In the genomic region with DNA sequence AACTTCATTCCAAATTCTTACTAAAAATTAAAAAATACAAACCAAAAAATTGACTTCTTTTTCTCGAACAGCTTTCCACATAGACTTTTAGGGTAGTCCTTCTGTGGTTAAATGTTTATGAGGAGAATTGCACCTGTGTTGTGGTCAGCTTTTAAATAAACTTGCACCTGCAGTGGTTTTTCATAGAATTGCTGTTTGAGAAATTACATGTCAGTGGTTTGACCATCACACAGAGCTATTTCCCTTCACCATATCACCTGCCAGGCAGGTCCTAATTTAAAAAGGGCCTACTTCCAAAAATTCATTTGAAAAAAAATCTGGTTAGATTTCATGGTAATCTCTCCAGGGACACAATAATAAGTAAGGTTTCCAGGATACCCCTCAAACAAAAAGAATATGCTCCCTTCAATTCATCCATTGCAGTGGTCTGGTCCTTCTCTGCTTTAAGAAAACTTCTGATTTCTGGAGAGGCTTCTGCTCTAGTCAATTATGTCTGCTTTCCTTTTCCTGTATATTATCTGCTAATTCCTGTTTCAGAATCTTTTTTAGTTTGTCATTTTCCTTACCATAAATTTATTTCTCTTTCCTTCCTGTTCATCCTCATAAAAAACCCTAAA, we compare ENCODE assay signal across 1 cellular context.
TF ChIP-seq lines count a peak whose summit lies in the region.

No MANE protein-coding gene starts in this region.

TF ChIP-seq in GM12878, 131 proteins besides CTCF, POLR2A, EP300 and RAD21 (continues in another document):
- TF ChIP-seq TCF12 (IDR thresholded peaks at IDR 0.05; ENCODE audit: low read depth, low read length) (peak; percentile 97), STAT1 (conservative IDR thresholded peaks at IDR 0.05) (no peak), CBX3 (IDR thresholded peaks at IDR 0.05; ENCODE audit: borderline replicate concordance, low read depth) (no peak), MTA3 (IDR thresholded peaks at IDR 0.05; ENCODE audit: borderline replicate concordance, low read length) (peak; percentile 75; the same call in 1 of the 2 replicates), DPF2 (IDR thresholded peaks at IDR 0.05) (peak; percentile 81), TCF7 (IDR thresholded peaks at IDR 0.05; ENCODE audit: borderline replicate concordance) (peak; percentile 54; the same call in 1 of the 2 replicates), IKZF2 (IDR thresholded peaks at IDR 0.05) (peak; percentile 85 to 87), SREBF1 (IDR thresholded peaks at IDR 0.05; ENCODE audit: low read length) (no peak), BHLHE40 (IDR thresholded peaks at IDR 0.05; ENCODE audit: borderline replicate concordance in 1 of 2, low read depth in 2 of 2, low read length in 1 of 2) (peak; percentile 83 to 87), RUNX3 (IDR thresholded peaks at IDR 0.05; ENCODE audit: low read length) (peak; percentile 100), TCF3 (IDR thresholded peaks at IDR 0.05; ENCODE audit: borderline replicate concordance, insufficient read depth, low read depth, low read length) (peak; percentile 93), STAT3 (IDR thresholded peaks at IDR 0.05; ENCODE audit: low read depth, low read length) (0 out of 2 replicates have a peak, but pooled peaks have one; percentile 35), EED (IDR thresholded peaks at IDR 0.05; ENCODE audit: low read depth) (peak; percentile 46), NR2F1 (conservative IDR thresholded peaks at IDR 0.05) (peak; percentile 55; the same call in 1 of the 2 replicates), MTA2 (IDR thresholded peaks at IDR 0.05; ENCODE audit: low read depth) (peak; percentile 88), TBL1XR1 (IDR thresholded peaks at IDR 0.05; ENCODE audit: low read depth, low read length) (peak; percentile 88), ESRRA (IDR thresholded peaks at IDR 0.05; ENCODE audit: low read length) (no peak), HCFC1 (IDR thresholded peaks at IDR 0.05; ENCODE audit: low read length) (no peak), BCL11A (IDR thresholded peaks at IDR 0.05; ENCODE audit: low read depth, low read length) (peak; percentile 88), JUNB (IDR thresholded peaks at IDR 0.05) (peak; percentile 54), CBX5 (IDR thresholded peaks at IDR 0.05; ENCODE audit: low read depth) (0 out of 2 replicates have a peak, but pooled peaks have one; percentile 45), BACH1 (IDR thresholded peaks at IDR 0.05; ENCODE audit: borderline replicate concordance) (no peak), POLR2AphosphoS2 (IDR thresholded peaks at IDR 0.05; ENCODE audit: low read depth, low read length) (no peak), CEBPB (IDR thresholded peaks at IDR 0.05; ENCODE audit: borderline replicate concordance in 1 of 2, low read depth in 2 of 2, low read length in 2 of 2) (0 out of 4 replicates have a peak, but pooled peaks of 1 of the 2 experiments have one; percentile 67), BRCA1 (IDR thresholded peaks at IDR 0.05; ENCODE audit: low read depth, low read length) (no peak), FOXM1 (IDR thresholded peaks at IDR 0.05; ENCODE audit: low read depth, low read length) (peak; percentile 98), KLF5 (IDR thresholded peaks at IDR 0.05; ENCODE audit: partially characterized antibody) (no peak), ZNF207 (IDR thresholded peaks at IDR 0.05; ENCODE audit: borderline replicate concordance) (no peak), PAX5 (IDR thresholded peaks at IDR 0.05; ENCODE audit: borderline replicate concordance, low read depth, low read length) (peak; percentile 55; the same call in 1 of the 2 replicates), MEF2B (IDR thresholded peaks at IDR 0.05; ENCODE audit: partially characterized antibody, poor library complexity, severe bottlenecking) (peak; percentile 81), ATF7 (IDR thresholded peaks at IDR 0.05; ENCODE audit: low read depth) (peak; percentile 60), ZBED1 (IDR thresholded peaks at IDR 0.05; ENCODE audit: borderline replicate concordance) (peak; percentile 68; the same call in 1 of the 2 replicates), CREB1 (IDR thresholded peaks at IDR 0.05; ENCODE audit: low read depth) (peak; percentile 47; the same call in 1 of the 2 replicates), PML (IDR thresholded peaks at IDR 0.05; ENCODE audit: low read length) (peak; percentile 59; the same call in 1 of the 2 replicates), BMI1 (IDR thresholded peaks at IDR 0.05; ENCODE audit: borderline replicate concordance) (peak; percentile 45; the same call in 1 of the 2 replicates), ETV6 (conservative IDR thresholded peaks at IDR 0.05 in 1 of 2, IDR thresholded peaks at IDR 0.05 in 1 of 2; ENCODE audit: borderline replicate concordance in 1 of 2, low read depth in 1 of 2) (peak in 1 of 2 experiments; percentile 86; a peak in 2 of 4 replicates), CREM (IDR thresholded peaks at IDR 0.05; ENCODE audit: low read depth) (peak; percentile 83), FOS (IDR thresholded peaks at IDR 0.05; ENCODE audit: borderline replicate concordance, extremely low read depth, insufficient read length) (no peak), CBFB (IDR thresholded peaks at IDR 0.05; ENCODE audit: low read depth) (peak; percentile 97), GABPA (IDR thresholded peaks at IDR 0.05; ENCODE audit: low read depth) (peak; percentile 57; the same call in 1 of the 2 replicates)
- TF ChIP-seq, protein P1, sequence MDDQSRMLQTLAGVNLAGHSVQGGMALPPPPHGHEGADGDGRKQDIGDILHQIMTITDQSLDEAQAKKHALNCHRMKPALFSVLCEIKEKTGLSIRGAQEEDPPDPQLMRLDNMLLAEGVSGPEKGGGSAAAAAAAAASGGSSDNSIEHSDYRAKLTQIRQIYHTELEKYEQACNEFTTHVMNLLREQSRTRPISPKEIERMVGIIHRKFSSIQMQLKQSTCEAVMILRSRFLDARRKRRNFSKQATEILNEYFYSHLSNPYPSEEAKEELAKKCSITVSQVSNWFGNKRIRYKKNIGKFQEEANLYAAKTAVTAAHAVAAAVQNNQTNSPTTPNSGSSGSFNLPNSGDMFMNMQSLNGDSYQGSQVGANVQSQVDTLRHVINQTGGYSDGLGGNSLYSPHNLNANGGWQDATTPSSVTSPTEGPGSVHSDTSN (IDR thresholded peaks at IDR 0.05; ENCODE audit: insufficient replicate concordance, low read depth, low read length) = peak; percentile 65
- TF ChIP-seq, protein P2, sequence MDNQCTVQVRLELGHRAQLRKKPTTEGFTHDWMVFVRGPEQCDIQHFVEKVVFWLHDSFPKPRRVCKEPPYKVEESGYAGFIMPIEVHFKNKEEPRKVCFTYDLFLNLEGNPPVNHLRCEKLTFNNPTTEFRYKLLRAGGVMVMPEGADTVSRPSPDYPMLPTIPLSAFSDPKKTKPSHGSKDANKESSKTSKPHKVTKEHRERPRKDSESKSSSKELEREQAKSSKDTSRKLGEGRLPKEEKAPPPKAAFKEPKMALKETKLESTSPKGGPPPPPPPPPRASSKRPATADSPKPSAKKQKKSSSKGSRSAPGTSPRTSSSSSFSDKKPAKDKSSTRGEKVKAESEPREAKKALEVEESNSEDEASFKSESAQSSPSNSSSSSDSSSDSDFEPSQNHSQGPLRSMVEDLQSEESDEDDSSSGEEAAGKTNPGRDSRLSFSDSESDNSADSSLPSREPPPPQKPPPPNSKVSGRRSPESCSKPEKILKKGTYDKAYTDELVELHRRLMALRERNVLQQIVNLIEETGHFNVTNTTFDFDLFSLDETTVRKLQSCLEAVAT (IDR thresholded peaks at IDR 0.05) = peak; percentile 85
- TF ChIP-seq, protein P3, sequence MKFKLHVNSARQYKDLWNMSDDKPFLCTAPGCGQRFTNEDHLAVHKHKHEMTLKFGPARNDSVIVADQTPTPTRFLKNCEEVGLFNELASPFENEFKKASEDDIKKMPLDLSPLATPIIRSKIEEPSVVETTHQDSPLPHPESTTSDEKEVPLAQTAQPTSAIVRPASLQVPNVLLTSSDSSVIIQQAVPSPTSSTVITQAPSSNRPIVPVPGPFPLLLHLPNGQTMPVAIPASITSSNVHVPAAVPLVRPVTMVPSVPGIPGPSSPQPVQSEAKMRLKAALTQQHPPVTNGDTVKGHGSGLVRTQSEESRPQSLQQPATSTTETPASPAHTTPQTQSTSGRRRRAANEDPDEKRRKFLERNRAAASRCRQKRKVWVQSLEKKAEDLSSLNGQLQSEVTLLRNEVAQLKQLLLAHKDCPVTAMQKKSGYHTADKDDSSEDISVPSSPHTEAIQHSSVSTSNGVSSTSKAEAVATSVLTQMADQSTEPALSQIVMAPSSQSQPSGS (IDR thresholded peaks at IDR 0.05; ENCODE audit: low read length) = peak; percentile 89
- TF ChIP-seq, protein P4, sequence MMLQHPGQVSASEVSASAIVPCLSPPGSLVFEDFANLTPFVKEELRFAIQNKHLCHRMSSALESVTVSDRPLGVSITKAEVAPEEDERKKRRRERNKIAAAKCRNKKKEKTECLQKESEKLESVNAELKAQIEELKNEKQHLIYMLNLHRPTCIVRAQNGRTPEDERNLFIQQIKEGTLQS (IDR thresholded peaks at IDR 0.05; ENCODE audit: borderline replicate concordance, extremely low read depth, low read depth, low read length) = no peak
- TF ChIP-seq, protein P5, sequence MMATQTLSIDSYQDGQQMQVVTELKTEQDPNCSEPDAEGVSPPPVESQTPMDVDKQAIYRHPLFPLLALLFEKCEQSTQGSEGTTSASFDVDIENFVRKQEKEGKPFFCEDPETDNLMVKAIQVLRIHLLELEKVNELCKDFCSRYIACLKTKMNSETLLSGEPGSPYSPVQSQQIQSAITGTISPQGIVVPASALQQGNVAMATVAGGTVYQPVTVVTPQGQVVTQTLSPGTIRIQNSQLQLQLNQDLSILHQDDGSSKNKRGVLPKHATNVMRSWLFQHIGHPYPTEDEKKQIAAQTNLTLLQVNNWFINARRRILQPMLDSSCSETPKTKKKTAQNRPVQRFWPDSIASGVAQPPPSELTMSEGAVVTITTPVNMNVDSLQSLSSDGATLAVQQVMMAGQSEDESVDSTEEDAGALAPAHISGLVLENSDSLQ (IDR thresholded peaks at IDR 0.05) = peak; percentile 22; the same call in 1 of the 2 replicates
- TF ChIP-seq, protein P6, sequence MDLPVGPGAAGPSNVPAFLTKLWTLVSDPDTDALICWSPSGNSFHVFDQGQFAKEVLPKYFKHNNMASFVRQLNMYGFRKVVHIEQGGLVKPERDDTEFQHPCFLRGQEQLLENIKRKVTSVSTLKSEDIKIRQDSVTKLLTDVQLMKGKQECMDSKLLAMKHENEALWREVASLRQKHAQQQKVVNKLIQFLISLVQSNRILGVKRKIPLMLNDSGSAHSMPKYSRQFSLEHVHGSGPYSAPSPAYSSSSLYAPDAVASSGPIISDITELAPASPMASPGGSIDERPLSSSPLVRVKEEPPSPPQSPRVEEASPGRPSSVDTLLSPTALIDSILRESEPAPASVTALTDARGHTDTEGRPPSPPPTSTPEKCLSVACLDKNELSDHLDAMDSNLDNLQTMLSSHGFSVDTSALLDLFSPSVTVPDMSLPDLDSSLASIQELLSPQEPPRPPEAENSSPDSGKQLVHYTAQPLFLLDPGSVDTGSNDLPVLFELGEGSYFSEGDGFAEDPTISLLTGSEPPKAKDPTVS (IDR thresholded peaks at IDR 0.05; ENCODE audit: low read depth, low read length) = no peak
- TF ChIP-seq, protein P7, sequence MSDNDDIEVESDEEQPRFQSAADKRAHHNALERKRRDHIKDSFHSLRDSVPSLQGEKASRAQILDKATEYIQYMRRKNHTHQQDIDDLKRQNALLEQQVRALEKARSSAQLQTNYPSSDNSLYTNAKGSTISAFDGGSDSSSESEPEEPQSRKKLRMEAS (IDR thresholded peaks at IDR 0.05; ENCODE audit: low read depth, low read length) = no peak
- TF ChIP-seq, protein P8, sequence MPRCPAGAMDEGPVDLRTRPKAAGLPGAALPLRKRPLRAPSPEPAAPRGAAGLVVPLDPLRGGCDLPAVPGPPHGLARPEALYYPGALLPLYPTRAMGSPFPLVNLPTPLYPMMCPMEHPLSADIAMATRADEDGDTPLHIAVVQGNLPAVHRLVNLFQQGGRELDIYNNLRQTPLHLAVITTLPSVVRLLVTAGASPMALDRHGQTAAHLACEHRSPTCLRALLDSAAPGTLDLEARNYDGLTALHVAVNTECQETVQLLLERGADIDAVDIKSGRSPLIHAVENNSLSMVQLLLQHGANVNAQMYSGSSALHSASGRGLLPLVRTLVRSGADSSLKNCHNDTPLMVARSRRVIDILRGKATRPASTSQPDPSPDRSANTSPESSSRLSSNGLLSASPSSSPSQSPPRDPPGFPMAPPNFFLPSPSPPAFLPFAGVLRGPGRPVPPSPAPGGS (IDR thresholded peaks at IDR 0.05; ENCODE audit: borderline replicate concordance, insufficient read depth, low read depth, low read length, poor library complexity, severe bottlenecking) = peak; percentile 20
- TF ChIP-seq, protein P9, sequence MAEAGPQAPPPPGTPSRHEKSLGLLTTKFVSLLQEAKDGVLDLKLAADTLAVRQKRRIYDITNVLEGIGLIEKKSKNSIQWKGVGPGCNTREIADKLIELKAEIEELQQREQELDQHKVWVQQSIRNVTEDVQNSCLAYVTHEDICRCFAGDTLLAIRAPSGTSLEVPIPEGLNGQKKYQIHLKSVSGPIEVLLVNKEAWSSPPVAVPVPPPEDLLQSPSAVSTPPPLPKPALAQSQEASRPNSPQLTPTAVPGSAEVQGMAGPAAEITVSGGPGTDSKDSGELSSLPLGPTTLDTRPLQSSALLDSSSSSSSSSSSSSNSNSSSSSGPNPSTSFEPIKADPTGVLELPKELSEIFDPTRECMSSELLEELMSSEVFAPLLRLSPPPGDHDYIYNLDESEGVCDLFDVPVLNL (IDR thresholded peaks at IDR 0.05; ENCODE audit: low read depth, low read length) = no peak
- TF ChIP-seq, protein P10, sequence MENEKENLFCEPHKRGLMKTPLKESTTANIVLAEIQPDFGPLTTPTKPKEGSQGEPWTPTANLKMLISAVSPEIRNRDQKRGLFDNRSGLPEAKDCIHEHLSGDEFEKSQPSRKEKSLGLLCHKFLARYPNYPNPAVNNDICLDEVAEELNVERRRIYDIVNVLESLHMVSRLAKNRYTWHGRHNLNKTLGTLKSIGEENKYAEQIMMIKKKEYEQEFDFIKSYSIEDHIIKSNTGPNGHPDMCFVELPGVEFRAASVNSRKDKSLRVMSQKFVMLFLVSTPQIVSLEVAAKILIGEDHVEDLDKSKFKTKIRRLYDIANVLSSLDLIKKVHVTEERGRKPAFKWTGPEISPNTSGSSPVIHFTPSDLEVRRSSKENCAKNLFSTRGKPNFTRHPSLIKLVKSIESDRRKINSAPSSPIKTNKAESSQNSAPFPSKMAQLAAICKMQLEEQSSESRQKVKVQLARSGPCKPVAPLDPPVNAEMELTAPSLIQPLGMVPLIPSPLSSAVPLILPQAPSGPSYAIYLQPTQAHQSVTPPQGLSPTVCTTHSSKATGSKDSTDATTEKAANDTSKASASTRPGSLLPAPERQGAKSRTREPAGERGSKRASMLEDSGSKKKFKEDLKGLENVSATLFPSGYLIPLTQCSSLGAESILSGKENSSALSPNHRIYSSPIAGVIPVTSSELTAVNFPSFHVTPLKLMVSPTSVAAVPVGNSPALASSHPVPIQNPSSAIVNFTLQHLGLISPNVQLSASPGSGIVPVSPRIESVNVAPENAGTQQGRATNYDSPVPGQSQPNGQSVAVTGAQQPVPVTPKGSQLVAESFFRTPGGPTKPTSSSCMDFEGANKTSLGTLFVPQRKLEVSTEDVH (IDR thresholded peaks at IDR 0.05; ENCODE audit: low read depth, partially characterized antibody) = no peak
